18 cellular contexts compared by ENCODE assay signal in genomic region chr9:22064957-22065356, GRCh38.
"Had no signal": no experiment of that assay in that cellular context is flagged by ENCODE, and none has a peak within 500 bp of the region (broad histone marks: within the 10 kb centered on the region; RNA-seq: fewer than 3 reads in every experiment).

No MANE protein-coding gene starts in this region.

- H3K4me3 Mint-ChIP-seq: activated B cell treated with CpG ODN at 0.5 μM for 24 hours; activated T-cell treated with anti-CD3 and anti-CD28 coated beads, Interleukin-2, amount 50 U/mL, for 24 hours; endodermal cell; naive B cell had no signal

- H3K27ac Mint-ChIP-seq: activated B cell treated with CpG ODN at 0.5 μM for 24 hours; activated T-cell treated with anti-CD3 and anti-CD28 coated beads, Interleukin-2, amount 50 U/mL, for 24 hours; endodermal cell had no signal

- DNase-seq: activated B cell treated with CpG ODN at 0.5 μM for 24 hours; activated CD4-positive, alpha-beta T cell treated with anti-CD3 and anti-CD28 coated beads for 48 hours; activated effector memory CD4-positive, alpha-beta T cell treated with anti-CD3 and anti-CD28 coated beads, Interleukin-2, amount 50 U/mL, for 16 hours; activated T-cell treated with anti-CD3 and anti-CD28 coated beads, Interleukin-2, amount 50 U/mL, for 24 hours; aorta; dermis blood vessel endothelial cell; endodermal cell; gastrocnemius medialis; heart left ventricle; left colon; naive B cell; ovary; stimulated activated CD4-positive, alpha-beta T cell treated with anti-CD3 and anti-CD28 coated beads, Interleukin-12 subunit alpha, Interleukin-12 subunit beta, amount 100 ng/mL, for 4 hours; stimulated activated CD4-positive, alpha-beta T cell treated with anti-CD3 and anti-CD28 coated beads, Interleukin-2, amount 100 ng/mL, for 24 hours; stomach; testis; upper lobe of right lung had no signal

- H3K36me3 ChIP-seq: breast epithelium, gastrocnemius medialis, heart left ventricle, ovary, stomach, upper lobe of right lung had no signal

- H3K27ac ChIP-seq: breast epithelium, gastrocnemius medialis, heart left ventricle, ovary, stomach, testis, upper lobe of right lung had no signal

- H3K9me3 ChIP-seq: breast epithelium, gastrocnemius medialis, heart left ventricle, ovary, stomach, testis, upper lobe of right lung had no signal

- H3K4me3 ChIP-seq: breast epithelium, gastrocnemius medialis, heart left ventricle, ovary, stomach, testis, upper lobe of right lung had no signal

- ATAC-seq: gastrocnemius medialis, heart left ventricle, left colon, upper lobe of right lung had no signal

- H3K27me3 Mint-ChIP-seq: activated B cell treated with CpG ODN at 0.5 μM for 24 hours, naive B cell had no signal

- H3K4me1 ChIP-seq: breast epithelium, stomach, testis, upper lobe of right lung had no signal

- H3K27me3 ChIP-seq: breast epithelium, gastrocnemius medialis, heart left ventricle, ovary, stomach, testis, upper lobe of right lung had no signal

- H3K4me1 Mint-ChIP-seq: activated B cell treated with CpG ODN at 0.5 μM for 24 hours, endodermal cell had no signal

- H3K9me3 Mint-ChIP-seq: activated B cell treated with CpG ODN at 0.5 μM for 24 hours; activated T-cell treated with anti-CD3 and anti-CD28 coated beads, Interleukin-2, amount 50 U/mL, for 24 hours had no signal
